In the genomic region with DNA sequence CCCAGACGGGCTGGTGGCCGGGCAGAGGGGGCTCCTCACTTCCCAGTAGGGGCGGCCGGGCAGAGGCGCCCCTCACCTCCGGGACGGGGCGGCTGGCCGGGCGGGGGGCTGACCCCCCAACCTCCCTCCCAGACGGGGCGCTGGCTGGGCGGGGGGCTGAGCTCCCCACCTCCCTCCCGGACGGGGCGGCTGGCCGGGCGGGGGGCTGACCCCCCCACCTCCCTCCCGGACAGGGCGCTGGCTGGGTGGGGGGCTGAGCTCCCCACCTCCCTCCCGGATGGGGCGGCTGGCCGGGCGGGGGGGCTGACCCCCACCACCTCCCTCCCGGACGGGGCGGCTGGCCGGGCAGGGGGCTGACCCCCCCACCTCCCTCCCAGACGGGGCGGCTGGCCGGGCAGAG, we compare ENCODE assay signal across 7 cellular contexts. TPM values are rescaled to one million over a fixed set of nuclear protein-coding genes. Genes with fewer than 3 reads are reported as not detected.
"Had no signal": no experiment of that assay in that cellular context is flagged by ENCODE, and none has a peak within 500 bp of the region (broad histone marks: within the 10 kb centered on the region; RNA-seq: fewer than 3 reads in every experiment).

No MANE protein-coding gene starts in this region.

RNA-seq across cellular contexts. Expression of a gene that starts 30.1 kb away (rescaled TPM):
- total RNA-seq: GM23248, GM23338, H1, H4, H7, H9, HFFc6 had no signal
